In the genomic region with DNA sequence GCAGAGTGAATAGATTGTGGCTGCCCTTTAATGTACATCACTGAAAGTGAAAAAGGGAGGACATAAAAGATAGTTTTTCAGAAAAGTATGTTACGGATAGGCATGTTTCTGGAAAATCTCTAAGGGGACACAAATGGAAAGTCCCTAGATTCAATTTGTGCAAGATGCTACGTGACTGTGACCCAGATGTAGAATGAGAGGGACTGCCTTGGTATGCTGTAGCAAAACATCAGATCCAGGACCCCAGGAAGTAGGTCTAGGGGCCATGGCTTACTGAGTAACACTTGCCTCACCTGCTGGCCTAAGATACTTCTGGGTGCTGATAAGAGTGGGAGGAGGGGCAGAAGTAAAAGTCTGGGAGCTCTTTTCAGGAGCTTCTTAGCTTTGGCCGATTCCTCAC, we compare ENCODE assay signal across 35 cellular contexts.
"Had no signal": no experiment of that assay in that cellular context is flagged by ENCODE, and none has a peak within 500 bp of the region (broad histone marks: within the 10 kb centered on the region; RNA-seq: fewer than 3 reads in every experiment).

No MANE protein-coding gene starts in this region.

- H3K4me3 Mint-ChIP-seq: activated B cell treated with CpG ODN at 0.5 μM for 24 hours; activated CD4-positive, alpha-beta memory T cell treated with anti-CD3 and anti-CD28 coated beads for 36 hours; activated CD8-positive, alpha-beta memory T cell treated with anti-CD3 and anti-CD28 coated beads, Interleukin-2, amount 10 ng/mL, durations not matched to agents 7 days and 5 days; activated naive CD8-positive, alpha-beta T cell treated with anti-CD3 and anti-CD28 coated beads for 36 hours; activated T-cell treated with anti-CD3 and anti-CD28 coated beads, Interleukin-2, amount 50 U/mL, for 72 hours; activated T-helper 17 cell treated with anti-CD3 and anti-CD28 coated beads, Interleukin-2, amount 50 U/mL, for 72 hours; central memory CD8-positive, alpha-beta T cell; T-helper 1 cell treated with Interleukin-12 subunit alpha and Interleukin-12 subunit beta and Interleukin-4 antibody, amounts not matched to agents 30 μg/mL and 1 μg/mL, for 36 hours; T-helper 2 cell treated with Interferon-gamma antibody and Interleukin-4, amounts not matched to agents 5 μg/mL and 100 μg/mL, for 36 hours had no signal

- H3K4me1 Mint-ChIP-seq: activated B cell treated with CpG ODN at 0.5 μM for 24 hours; activated CD8-positive, alpha-beta memory T cell treated with anti-CD3 and anti-CD28 coated beads, Interleukin-2, amount 10 ng/mL, durations not matched to agents 7 days and 5 days; activated naive CD8-positive, alpha-beta T cell treated with anti-CD3 and anti-CD28 coated beads for 36 hours; activated T-helper 17 cell treated with anti-CD3 and anti-CD28 coated beads, Interleukin-2, amount 50 U/mL, for 72 hours; central memory CD8-positive, alpha-beta T cell had no signal

- H3K27ac ChIP-seq: brain microvascular endothelial cell, Peyer's patch, RWPE1 had no signal

- H3K27me3 Mint-ChIP-seq: activated B cell treated with CpG ODN at 0.5 μM for 24 hours; activated CD4-positive, alpha-beta memory T cell treated with anti-CD3 and anti-CD28 coated beads for 36 hours; activated CD8-positive, alpha-beta memory T cell treated with anti-CD3 and anti-CD28 coated beads, Interleukin-2, amount 10 ng/mL, durations not matched to agents 7 days and 5 days; activated naive CD8-positive, alpha-beta T cell treated with anti-CD3 and anti-CD28 coated beads for 36 hours; activated T-helper 17 cell treated with anti-CD3 and anti-CD28 coated beads, Interleukin-2, amount 50 U/mL, for 72 hours; central memory CD8-positive, alpha-beta T cell had no signal

- H3K27ac Mint-ChIP-seq: activated B cell treated with CpG ODN at 0.5 μM for 24 hours; activated CD4-positive, alpha-beta memory T cell treated with anti-CD3 and anti-CD28 coated beads for 36 hours; activated CD8-positive, alpha-beta memory T cell treated with anti-CD3 and anti-CD28 coated beads, Interleukin-2, amount 10 ng/mL, durations not matched to agents 7 days and 5 days; activated naive CD8-positive, alpha-beta T cell treated with anti-CD3 and anti-CD28 coated beads for 36 hours; activated T-cell treated with anti-CD3 and anti-CD28 coated beads, Interleukin-2, amount 50 U/mL, for 72 hours; activated T-helper 17 cell treated with anti-CD3 and anti-CD28 coated beads, Interleukin-2, amount 50 U/mL, for 72 hours; T-helper 1 cell treated with Interleukin-12 subunit alpha and Interleukin-12 subunit beta and Interleukin-4 antibody, amounts not matched to agents 30 μg/mL and 1 μg/mL, for 36 hours; T-helper 2 cell treated with Interferon-gamma antibody and Interleukin-4, amounts not matched to agents 5 μg/mL and 100 μg/mL, for 36 hours had no signal

- H3K4me1 ChIP-seq: Peyer's patch had no signal

- H3K36me3 Mint-ChIP-seq: activated CD4-positive, alpha-beta memory T cell treated with anti-CD3 and anti-CD28 coated beads for 36 hours; activated CD8-positive, alpha-beta memory T cell treated with anti-CD3 and anti-CD28 coated beads, Interleukin-2, amount 10 ng/mL, durations not matched to agents 7 days and 5 days; activated naive CD8-positive, alpha-beta T cell treated with anti-CD3 and anti-CD28 coated beads for 36 hours had no signal

- ATAC-seq: activated CD8-positive, alpha-beta memory T cell treated with anti-CD3 and anti-CD28 coated beads, Interleukin-2, amount 10 ng/mL, durations not matched to agents 7 days and 5 days; activated T-cell treated with anti-CD3 and anti-CD28 coated beads, Interleukin-2, amount 50 U/mL, for 72 hours; activated T-helper 17 cell treated with anti-CD3 and anti-CD28 coated beads, Interleukin-2, amount 50 U/mL, for 72 hours; PC-3; Right ventricle myocardium inferior had no signal

- H3K36me3 ChIP-seq: brain microvascular endothelial cell, Peyer's patch had no signal

- H3K4me3 ChIP-seq: Peyer's patch had no signal

- DNase-seq: activated B cell treated with CpG ODN at 0.5 μM for 24 hours; activated CD4-positive, alpha-beta memory T cell treated with anti-CD3 and anti-CD28 coated beads for 36 hours; activated CD4-positive, alpha-beta T cell treated with anti-CD3 and anti-CD28 coated beads for 4 hours; activated CD4-positive, alpha-beta T cell treated with anti-CD3 and anti-CD28 coated beads, Interleukin-2, amount 50 U/mL, for 1 hour; activated CD4-positive, CD25-positive, alpha-beta regulatory T cell treated with anti-CD3 and anti-CD28 coated beads, Interleukin-2, amount 50 U/mL, for 72 hours; activated CD8-positive, alpha-beta memory T cell treated with anti-CD3 and anti-CD28 coated beads for 24 hours; activated CD8-positive, alpha-beta memory T cell treated with anti-CD3 and anti-CD28 coated beads, Interleukin-2, amount 10 ng/mL, durations not matched to agents 7 days and 5 days; activated effector memory CD4-positive, alpha-beta T cell treated with anti-CD3 and anti-CD28 coated beads, Interleukin-2, amount 50 U/mL, for 16 hours; activated naive CD4-positive, alpha-beta T cell; activated naive CD4-positive, alpha-beta T cell treated with anti-CD3 and anti-CD28 coated beads, Interleukin-2, amount 50 U/mL, for 16 hours; activated naive CD8-positive, alpha-beta T cell treated with anti-CD3 and anti-CD28 coated beads for 36 hours; activated T-cell treated with anti-CD3 and anti-CD28 coated beads, Interleukin-2, amount 50 U/mL, for 1 hour; activated T-cell treated with anti-CD3 and anti-CD28 coated beads, Interleukin-2, amount 50 U/mL, for 72 hours; amniotic stem cell; aorta; brain microvascular endothelial cell; Karpas-422; KBM-7; NCI-H1105; NCI-H1417 treated with DMSO at 0.1 percent for 48 hours; NCI-H187 treated with DMSO at 0.1 percent for 48 hours; NCI-H2081 treated with DMSO at 0.1 percent for 48 hours; NCI-H226; NCI-H446 treated with DMSO at 0.1 percent for 48 hours; NCI-H524; NCI-H748 treated with DMSO at 0.1 percent for 48 hours; NK-92 treated with Interleukin-12 subunit alpha and Interleukin-12 subunit beta, amount 100 ng/mL, for 24 hours; PC-3; Peyer's patch had no signal

- H3K9me3 ChIP-seq: Peyer's patch had no signal

- H3K9me3 Mint-ChIP-seq: T-helper 1 cell treated with Interleukin-12 subunit alpha and Interleukin-12 subunit beta and Interleukin-4 antibody, amounts not matched to agents 30 μg/mL and 1 μg/mL, for 36 hours had no signal

- H3K27me3 ChIP-seq: brain microvascular endothelial cell, Peyer's patch had no signal
